ENCODE assay signal across 2 cellular contexts in genomic region chr20:62782149-62782892, GRCh38.
TF ChIP-seq lines count a peak whose summit lies in the region.

No MANE protein-coding gene starts in this region.

TF ChIP-seq in HCT116, 20 proteins besides CTCF, POLR2A, EP300 and RAD21:
- TF ChIP-seq ZNF274 (IDR thresholded peaks at IDR 0.05; ENCODE audit: low read depth, low read length) (no peak), ZBTB33 (IDR thresholded peaks at IDR 0.05; ENCODE audit: extremely low read depth, insufficient replicate concordance, low read length) (no peak)

TF ChIP-seq in GM12878, 131 proteins besides CTCF, POLR2A, EP300 and RAD21:
- peak; percentile 13; the same call in 1 of the 2 replicates for TF ChIP-seq SMC3 (IDR thresholded peaks at IDR 0.05; ENCODE audit: borderline replicate concordance, low read length)
- no peak for TF ChIP-seq GATAD2B (conservative IDR thresholded peaks at IDR 0.05; ENCODE audit: low read depth)
- TF ChIP-seq IRF5 (IDR thresholded peaks at IDR 0.05; ENCODE audit: borderline replicate concordance): no peak
- TF ChIP-seq STAT1 (conservative IDR thresholded peaks at IDR 0.05): no peak
- TF ChIP-seq SRF (IDR thresholded peaks at IDR 0.05; ENCODE audit: low read depth in 2 of 2, low read length in 2 of 2): no peak
TF ChIP-seq in GM12878: peak in this region for 1.
